In genomic region chr19:18002347-18002850, GRCh38 we compare ENCODE assay signal across 8 cellular contexts.
DNase-seq lines count a peak whose midpoint lies in the region; ATAC-seq and TF ChIP-seq lines count a peak whose summit lies in the region.

No MANE protein-coding gene starts in this region.

- peak overlapping the region; percentile 96 for H3K4me2 ChIP-seq in OCI-LY3 (ENCODE audit: low read length)
- H3K4me2 ChIP-seq in parathyroid adenoma (ENCODE audit: low read length) = peak overlapping the region; percentile 87

- H3K9ac ChIP-seq in OCI-LY3 (ENCODE audit: low read length) = peak overlapping the region; percentile 80
- H3K9ac ChIP-seq in duodenal mucosa (ENCODE audit: low read depth in 1 of 2, low read length in 2 of 2) = peak overlapping the region; percentile 69 to 73
- H3K9ac ChIP-seq in parathyroid adenoma = no peak overlapping the region

- DNase-seq in GDM1 (lab: John Stamatoyannopoulos, UW) = peak; percentile 58
- DNase-seq in globus pallidus (ENCODE audit: low spot score) = no peak
- no peak for DNase-seq in activated CD4-positive, alpha-beta T cell treated with anti-CD3 and anti-CD28 coated beads for 48 hours

- ATAC-seq in HG03025 (IDR thresholded peaks at IDR 0.05; ENCODE audit: low FRiP score, unreplicated experiment) (no peak), HG03457 (IDR thresholded peaks at IDR 0.05; ENCODE audit: unreplicated experiment) (no peak)

- H3K4me1 ChIP-seq in OCI-LY3 (ENCODE audit: low read length) (peaks cover 32% of the 10 kb centered on the region), duodenal mucosa (ENCODE audit: control insufficient read depth in 1 of 2, insufficient read depth in 2 of 2, low read length in 2 of 2) (peaks cover 8 to 10% of the 10 kb centered on the region in 2 donors), parathyroid adenoma (peaks cover 8% of the 10 kb centered on the region)

- H3K4me3 ChIP-seq in OCI-LY3 (ENCODE audit: low read length) = peak overlapping the region; percentile 82
- peak overlapping the region; percentile 64 to 74 for H3K4me3 ChIP-seq in duodenal mucosa (ENCODE audit: low read depth in 1 of 2, low read length in 2 of 2)
- H3K4me3 ChIP-seq in parathyroid adenoma (ENCODE audit: low read depth, low read length) = peak overlapping the region; percentile 76

- H3K9me3 ChIP-seq in OCI-LY3 (ENCODE audit: insufficient read depth, low read length) (no peaks in the 10 kb centered on the region), duodenal mucosa (ENCODE audit: control insufficient read depth in 1 of 2, low read length in 2 of 2) (no peaks in the 10 kb centered on the region), parathyroid adenoma (ENCODE audit: control insufficient read depth, low read length) (no peaks in the 10 kb centered on the region)

- H3K79me2 ChIP-seq in OCI-LY3 (ENCODE audit: low read length) (peaks cover 22% of the 10 kb centered on the region), parathyroid adenoma (peaks cover 10% of the 10 kb centered on the region)

- no peak overlapping the region for H3K27ac ChIP-seq in OCI-LY3 (ENCODE audit: low read length)
- H3K27ac ChIP-seq in duodenal mucosa (ENCODE audit: low read depth, low read length) = no peak overlapping the region
- H3K27ac ChIP-seq in parathyroid adenoma = peak overlapping the region; percentile 45

- H4K20me1 ChIP-seq in OCI-LY3 (ENCODE audit: insufficient read depth, low read length) = no peaks in the 10 kb centered on the region

- no peak overlapping the region for H2AFZ ChIP-seq in OCI-LY3 (ENCODE audit: low read depth, low read length)
- no peak overlapping the region for H2AFZ ChIP-seq in parathyroid adenoma

- H3K36me3 ChIP-seq in OCI-LY3 (replicated peaks; ENCODE audit: low read depth, low read length) = peaks cover 9% of the 10 kb centered on the region
- no peaks in the 10 kb centered on the region for H3K36me3 ChIP-seq in duodenal mucosa (ENCODE audit: control insufficient read depth in 1 of 2, insufficient read depth in 2 of 2, low read length in 2 of 2)
- H3K36me3 ChIP-seq in parathyroid adenoma (ENCODE audit: control insufficient read depth, insufficient read depth, low read length) = no peaks in the 10 kb centered on the region

- TF ChIP-seq CTCF in OCI-LY3 (IDR thresholded peaks at IDR 0.05; ENCODE audit: low read depth, low read length) = no peak
- TF ChIP-seq CTCF in parathyroid adenoma (IDR thresholded peaks at IDR 0.05) = no peak

- H3K27me3 ChIP-seq in OCI-LY3 (ENCODE audit: low read depth, low read length) (no peaks in the 10 kb centered on the region), duodenal mucosa (ENCODE audit: control insufficient read depth in 1 of 2, insufficient read depth in 2 of 2, low read length in 2 of 2) (no peaks in the 10 kb centered on the region), parathyroid adenoma (ENCODE audit: control insufficient read depth, insufficient read depth, low read length) (no peaks in the 10 kb centered on the region)
